ENCODE assay signal across 10 cellular contexts in the genomic region with DNA sequence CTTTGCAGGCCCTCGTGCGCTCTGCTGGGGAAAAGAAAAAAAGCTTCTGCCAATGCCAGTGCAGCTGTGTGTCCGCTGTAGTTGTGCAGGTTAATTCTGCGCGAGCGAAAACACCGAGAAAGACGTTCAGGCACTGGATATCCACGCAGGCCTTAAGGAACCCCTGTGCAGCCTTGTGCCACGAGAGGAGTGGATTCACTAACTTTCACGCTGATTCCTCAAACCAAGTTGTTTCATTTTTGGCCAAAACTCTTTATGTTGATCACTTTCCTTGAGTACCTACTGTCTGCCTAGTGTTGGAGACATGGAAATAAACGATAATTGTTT. TPM values are rescaled to one million over a fixed set of nuclear protein-coding genes. Genes with fewer than 3 reads are reported as not detected.
A peak's percentile ranks its signal among the peaks of the same experiment; 100 is the strongest.
DNase-seq lines count a peak whose midpoint lies in the region; ATAC-seq and TF ChIP-seq lines count a peak whose summit lies in the region.
"Had no signal": no experiment of that assay in that cellular context is flagged by ENCODE, and none has a peak within 500 bp of the region (broad histone marks: within the 10 kb centered on the region; RNA-seq: fewer than 3 reads in every experiment).

No MANE protein-coding gene starts in this region.

- no peak overlapping the region for H3K27ac Mint-ChIP-seq in activated CD8-positive, alpha-beta T cell treated with anti-CD3 and anti-CD28 coated beads for 36 hours

- in situ Hi-C loops in astrocyte of the spinal cord (cut with HindIII; ENCODE audit: low sequenced_read_pairs), result no loop called here

- TF ChIP-seq CTCF in astrocyte of the spinal cord (IDR thresholded peaks at IDR 0.05; ENCODE audit: low read depth, low read length), result no peak
- TF ChIP-seq CTCF in left lung (IDR thresholded peaks at IDR 0.05), result no peak
- no peak for TF ChIP-seq CTCF in activated CD8-positive, alpha-beta T cell treated with anti-CD3 and anti-CD28 coated beads for 36 hours (IDR thresholded peaks at IDR 0.05)

- H3K36me3 ChIP-seq in left lung, result no peaks in the 10 kb centered on the region
- no peaks in the 10 kb centered on the region for H3K36me3 ChIP-seq in thymus (ENCODE audit: control insufficient read depth, insufficient read depth)

- no peaks in the 10 kb centered on the region for H3K27me3 Mint-ChIP-seq in activated CD8-positive, alpha-beta T cell treated with anti-CD3 and anti-CD28 coated beads for 36 hours
- H3K27me3 Mint-ChIP-seq: effector memory CD8-positive, alpha-beta T cell had no signal

- CTCF ChIA-PET in activated CD8-positive, alpha-beta T cell treated with anti-CD3 and anti-CD28 coated beads for 36 hours (lab: Charles Lee), result no interaction called here

- DNase-seq in NCI-H345 treated with DMSO at 0.1 percent for 48 hours (lab: John Stamatoyannopoulos, UW; ENCODE audit: unreplicated experiment), result peak; percentile 76
- DNase-seq in NCI-H345 (lab: John Stamatoyannopoulos, UW), result no peak
- DNase-seq in astrocyte of the spinal cord (ENCODE audit: low read depth, low spot score), result peak; percentile 67
- DNase-seq in left lung, result no peak
- DNase-seq in activated CD8-positive, alpha-beta T cell treated with anti-CD3 and anti-CD28 coated beads for 36 hours, result no peak
- DNase-seq in NCI-H524 (lab: John Stamatoyannopoulos, UW), result no peak

- intact Hi-C loops in left lung (cut with DNase I), result no loop called here
- intact Hi-C loops in activated CD8-positive, alpha-beta T cell treated with anti-CD3 and anti-CD28 coated beads for 36 hours (cut with micrococcal nuclease), result loop anchor here (5.0 kb wide), 1 partner anchor 75 kb away; the partner anchor contains the start of gene SOD1

- POLR2A ChIA-PET in activated CD8-positive, alpha-beta T cell treated with anti-CD3 and anti-CD28 coated beads for 36 hours (lab: Charles Lee), result interaction anchor here (1.6 to 2.2 kb wide), 3 partner anchors 9 to 58 kb away, joined by 3 to 6 read pairs (median 5); no protein-coding TSS in a partner anchor

- H3K36me3 Mint-ChIP-seq in activated CD8-positive, alpha-beta T cell treated with anti-CD3 and anti-CD28 coated beads for 36 hours (ENCODE audit: low read depth), result no peaks in the 10 kb centered on the region

- WGBS in thymus, result under 1% methylated on average over 12 of the region's 12 CpGs

- H3K27ac ChIP-seq in left lung (peak overlapping the region; percentile 95 to 96), thymus (ENCODE audit: low read depth) (peak overlapping the region; percentile 91)

- ATAC-seq in left lung (no peak), HG03097 (IDR thresholded peaks at IDR 0.05; ENCODE audit: low FRiP score, unreplicated experiment) (no peak)
- ATAC-seq in activated CD8-positive, alpha-beta T cell treated with anti-CD3 and anti-CD28 coated beads for 36 hours, result no peak

- H3K4me1 ChIP-seq in left lung (peaks cover 21 to 50% of the 10 kb centered on the region in 2 donors), thymus (ENCODE audit: control insufficient read depth, insufficient read depth, low read length) (peaks cover 24% of the 10 kb centered on the region)

- no peaks in the 10 kb centered on the region for H3K27me3 ChIP-seq in left lung
- H3K27me3 ChIP-seq in thymus (ENCODE audit: control insufficient read depth, insufficient read depth), result no peaks in the 10 kb centered on the region

- no peaks in the 10 kb centered on the region for H3K9me3 Mint-ChIP-seq in activated CD8-positive, alpha-beta T cell treated with anti-CD3 and anti-CD28 coated beads for 36 hours
- H3K9me3 Mint-ChIP-seq: effector memory CD8-positive, alpha-beta T cell; T-helper 2 cell treated with Interferon-gamma antibody and Interleukin-4, amounts not matched to agents 5 μg/mL and 100 μg/mL, for 36 hours had no signal

- no peak overlapping the region for H3K4me3 Mint-ChIP-seq in activated CD8-positive, alpha-beta T cell treated with anti-CD3 and anti-CD28 coated beads for 36 hours

- H3K4me1 Mint-ChIP-seq in activated CD8-positive, alpha-beta T cell treated with anti-CD3 and anti-CD28 coated beads for 36 hours (ENCODE audit: low read depth), result peaks cover 5% of the 10 kb centered on the region

- H3K4me3 ChIP-seq in astrocyte of the spinal cord (ENCODE audit: low read depth, low read length), result peak overlapping the region; percentile 48
- peak overlapping the region; percentile 82 to 97 for H3K4me3 ChIP-seq in left lung
- H3K4me3 ChIP-seq in thymus (ENCODE audit: low read length), result peak overlapping the region; percentile 100

- H3K9me3 ChIP-seq in left lung, result no peaks in the 10 kb centered on the region
- no peaks in the 10 kb centered on the region for H3K9me3 ChIP-seq in thymus (ENCODE audit: control insufficient read depth)

RNA-seq across cellular contexts. Expression of gene SCAF4, which starts 0.6 kb away (rescaled TPM):
- total RNA-seq in left lung, result 10 to 100 TPM; 23.9 to 29.7 TPM
- 17.3 TPM for polyA plus RNA-seq in thymus
- total RNA-seq in activated CD8-positive, alpha-beta T cell treated with anti-CD3 and anti-CD28 coated beads for 36 hours, result 10 to 100 TPM; 48.6 to 49.3 TPM

Comparison
In these comparisons a context has a peak if more than half of its experiments do, and no peak if none do; other contexts are left out.
1. DNase-seq: peak in NCI-H345 treated with DMSO at 0.1 percent for 48 hours (single experiment) and astrocyte of the spinal cord (single experiment); none in NCI-H345 (single experiment), left lung (0 of 2), activated CD8-positive, alpha-beta T cell treated with anti-CD3 and anti-CD28 coated beads for 36 hours (single experiment) and NCI-H524 (0 of 2).
2. H3K4me3 ChIP-seq: peak in every context shown above with its lines; median percentile 100 in thymus; 90 in left lung; 48 in astrocyte of the spinal cord.